Comparison of ENCODE assay signal across 9 cellular contexts in the genomic region with DNA sequence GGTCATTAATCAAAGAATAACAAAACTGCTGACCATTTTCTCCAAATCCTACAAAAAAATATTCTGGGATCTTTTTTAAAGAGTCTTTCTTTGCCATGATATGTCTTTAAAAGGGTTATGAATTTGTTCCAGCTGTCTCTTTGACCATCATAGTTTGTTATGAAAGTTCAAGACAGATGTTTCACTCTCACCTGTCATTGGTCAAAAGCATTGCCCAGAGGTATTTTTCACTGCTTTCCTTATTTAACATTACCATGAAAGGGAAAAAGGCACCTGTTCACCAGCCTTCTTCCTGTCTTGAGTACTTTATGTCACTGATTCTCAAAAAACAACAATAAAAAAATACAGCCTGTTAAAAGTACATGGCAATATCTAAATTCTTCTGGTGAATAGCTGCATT.
"Had no signal": no experiment of that assay in that cellular context is flagged by ENCODE, and none has a peak within 500 bp of the region (broad histone marks: within the 10 kb centered on the region; RNA-seq: fewer than 3 reads in every experiment).

No MANE protein-coding gene starts in this region.

- H3K27ac ChIP-seq: GM23248, HL-60 had no signal

- H3K9me3 ChIP-seq: HAP-1 had no signal

- H3K4me3 ChIP-seq: GM23248, HAP-1 had no signal

- H3K4me1 Mint-ChIP-seq: IgD-negative memory B cell had no signal

- H3K27me3 Mint-ChIP-seq: IgD-negative memory B cell had no signal

- H3K4me1 ChIP-seq: HAP-1 had no signal

- H3K9ac ChIP-seq: GM23248 had no signal

- H3K36me3 Mint-ChIP-seq: IgD-negative memory B cell had no signal

- DNase-seq: GM23248, GOT3, H7, KBM-7 had no signal

- ATAC-seq: HCT116, HepG2 had no signal

- H3K36me3 ChIP-seq: HAP-1 had no signal

- H3K4me3 Mint-ChIP-seq: IgD-negative memory B cell had no signal

- H3K27ac Mint-ChIP-seq: IgD-negative memory B cell had no signal

- H2AFZ ChIP-seq: GM23248 had no signal
